7 cellular contexts compared by ENCODE assay signal in genomic region chr14:60349663-60350365, GRCh38.
DNase-seq lines count a peak whose midpoint lies in the region; ATAC-seq and TF ChIP-seq lines count a peak whose summit lies in the region.

No MANE protein-coding gene starts in this region.

- no peak overlapping the region for H3K27ac Mint-ChIP-seq in endothelial cell (ENCODE audit: unreplicated experiment)

- peak; percentile 89 for TF ChIP-seq CTCF in endothelial cell (IDR thresholded peaks at IDR 0.05; ENCODE audit: unreplicated experiment)

- H3K9me3 Mint-ChIP-seq in endothelial cell (ENCODE audit: unreplicated experiment): no peaks in the 10 kb centered on the region

- peaks cover 22% of the 10 kb centered on the region for H3K4me1 Mint-ChIP-seq in endothelial cell (ENCODE audit: unreplicated experiment)

- no peaks in the 10 kb centered on the region for H3K36me3 Mint-ChIP-seq in endothelial cell (ENCODE audit: low read depth, unreplicated experiment)

- DNase-seq in DMS53 treated with DMSO at 0.1 percent for 48 hours (lab: John Stamatoyannopoulos, UW; ENCODE audit: unreplicated experiment) (peak; percentile 26), Kasumi-1 (lab: John Stamatoyannopoulos, UW) (peak; percentile 56), RPMI7951 (ENCODE audit: low read depth) (peak; percentile 34), endothelial cell (ENCODE audit: low spot score) (peak; percentile 30), middle frontal gyrus (ENCODE audit: extremely low spot score, low spot score) (peak; percentile 15)

- H3K27me3 Mint-ChIP-seq in endothelial cell (ENCODE audit: unreplicated experiment): no peaks in the 10 kb centered on the region

- H3K4me3 Mint-ChIP-seq in endothelial cell (ENCODE audit: unreplicated experiment): no peak overlapping the region

- ATAC-seq in GM19395 (IDR thresholded peaks at IDR 0.05; ENCODE audit: unreplicated experiment): peak; percentile 83
- ATAC-seq in HG03135 (IDR thresholded peaks at IDR 0.05; ENCODE audit: unreplicated experiment): no peak
